Comparison of ENCODE assay signal across 1 cellular context in genomic region chr18:22432672-22433137, GRCh38.
TF ChIP-seq lines count a peak whose summit lies in the region.

No MANE protein-coding gene starts in this region.

TF ChIP-seq in K562, 482 proteins besides CTCF, POLR2A, EP300 and RAD21 (continued from another document and continues in another):
- 0 out of 2 replicates have a peak, but pooled peaks have one; percentile 57 for TF ChIP-seq BACH1 (tag; IDR thresholded peaks at IDR 0.05)
- peak; percentile 67; the same call in 1 of the 2 replicates for TF ChIP-seq ATF2 (CRISPR knock-in tag; IDR thresholded peaks at IDR 0.05)
- TF ChIP-seq NFYB (IDR thresholded peaks at IDR 0.05; ENCODE audit: extremely low read depth, insufficient read length): no peak
- peak; percentile 17; the same call in 1 of the 2 replicates for TF ChIP-seq MGA (IDR thresholded peaks at IDR 0.05)
- TF ChIP-seq FOXJ2 (tag; IDR thresholded peaks at IDR 0.05): no peak
- no peak for TF ChIP-seq ELF2 (CRISPR knock-in tag; IDR thresholded peaks at IDR 0.05)
- no peak for TF ChIP-seq THRA (IDR thresholded peaks at IDR 0.05)
- no peak for TF ChIP-seq ZNF586 (CRISPR knock-in tag; conservative IDR thresholded peaks at IDR 0.05)
- TF ChIP-seq ETV1 (tag; conservative IDR thresholded peaks at IDR 0.05; ENCODE audit: low read depth): peak; percentile 59; the same call in 1 of the 2 replicates
- no peak for TF ChIP-seq AFF1 (IDR thresholded peaks at IDR 0.05; ENCODE audit: low read depth in 1 of 2, partially characterized antibody in 2 of 2)
- TF ChIP-seq LCOR (CRISPR knock-in tag; IDR thresholded peaks at IDR 0.05): peak; percentile 58
- no peak for TF ChIP-seq RB1 (IDR thresholded peaks at IDR 0.05; ENCODE audit: low read depth)
- peak; percentile 90 for TF ChIP-seq JUND (IDR thresholded peaks at IDR 0.05; ENCODE audit: borderline replicate concordance, low read depth, low read length)
- peak; percentile 93 for TF ChIP-seq JUND (tag; IDR thresholded peaks at IDR 0.05; ENCODE audit: borderline replicate concordance, low read depth, low read length)
- TF ChIP-seq HDAC3 (IDR thresholded peaks at IDR 0.05; ENCODE audit: borderline replicate concordance, partially characterized antibody): peak; percentile 54
- TF ChIP-seq SMAD4 (CRISPR knock-in tag; conservative IDR thresholded peaks at IDR 0.05): 0 out of 2 replicates have a peak, but pooled peaks have one; percentile 23
- peak; percentile 83; the same call in 1 of the 2 replicates for TF ChIP-seq JUN (IDR thresholded peaks at IDR 0.05; ENCODE audit: borderline replicate concordance, low read depth, low read length)
- no peak for TF ChIP-seq JUN (CRISPR knock-in tag; IDR thresholded peaks at IDR 0.05; ENCODE audit: borderline replicate concordance)
- TF ChIP-seq BHLHE40 (IDR thresholded peaks at IDR 0.05; ENCODE audit: low read length): peak; percentile 87
- peak; percentile 38; the same call in 1 of the 2 replicates for TF ChIP-seq NFRKB (IDR thresholded peaks at IDR 0.05; ENCODE audit: low read depth)
- TF ChIP-seq ATF6 (CRISPR knock-in tag; IDR thresholded peaks at IDR 0.05): no peak
- TF ChIP-seq STAG1 (CRISPR knock-in tag; IDR thresholded peaks at IDR 0.05; ENCODE audit: borderline replicate concordance): no peak
- TF ChIP-seq GABPB1 (CRISPR knock-in tag; IDR thresholded peaks at IDR 0.05): 0 out of 2 replicates have a peak, but pooled peaks have one; percentile 34
- peak; percentile 94 for TF ChIP-seq ATF3 (IDR thresholded peaks at IDR 0.05)
- TF ChIP-seq ATF3 (CRISPR knock-in tag; conservative IDR thresholded peaks at IDR 0.05): no peak
- TF ChIP-seq LEF1 (IDR thresholded peaks at IDR 0.05): peak; percentile 57
- TF ChIP-seq MXD1 (CRISPR knock-in tag; IDR thresholded peaks at IDR 0.05; ENCODE audit: borderline replicate concordance, poor library complexity, severe bottlenecking): no peak
- TF ChIP-seq NONO (IDR thresholded peaks at IDR 0.05; ENCODE audit: low read depth in 2 of 2, low read length in 1 of 2): no peak
- TF ChIP-seq ARID1B (IDR thresholded peaks at IDR 0.05): peak; percentile 60
- TF ChIP-seq THRAP3 (IDR thresholded peaks at IDR 0.05; ENCODE audit: borderline replicate concordance): no peak
- no peak for TF ChIP-seq ZNF75A (CRISPR knock-in tag; IDR thresholded peaks at IDR 0.05)
- TF ChIP-seq FOXP1 (CRISPR knock-in tag; IDR thresholded peaks at IDR 0.05): no peak
- TF ChIP-seq NR2C2 (CRISPR knock-in tag; IDR thresholded peaks at IDR 0.05): no peak
- peak; percentile 67 for TF ChIP-seq NR2C2 (tag; IDR thresholded peaks at IDR 0.05)
- peak; percentile 74 for TF ChIP-seq SMARCA4 (IDR thresholded peaks at IDR 0.05)
- no peak for TF ChIP-seq NFIC (IDR thresholded peaks at IDR 0.05)
- TF ChIP-seq DNMT1 (IDR thresholded peaks at IDR 0.05): no peak
- TF ChIP-seq RAD51 (IDR thresholded peaks at IDR 0.05; ENCODE audit: borderline replicate concordance, low read depth): 0 out of 2 replicates have a peak, but pooled peaks have one; percentile 21
